ENCODE assay signal across 1 cellular context in the genomic region with DNA sequence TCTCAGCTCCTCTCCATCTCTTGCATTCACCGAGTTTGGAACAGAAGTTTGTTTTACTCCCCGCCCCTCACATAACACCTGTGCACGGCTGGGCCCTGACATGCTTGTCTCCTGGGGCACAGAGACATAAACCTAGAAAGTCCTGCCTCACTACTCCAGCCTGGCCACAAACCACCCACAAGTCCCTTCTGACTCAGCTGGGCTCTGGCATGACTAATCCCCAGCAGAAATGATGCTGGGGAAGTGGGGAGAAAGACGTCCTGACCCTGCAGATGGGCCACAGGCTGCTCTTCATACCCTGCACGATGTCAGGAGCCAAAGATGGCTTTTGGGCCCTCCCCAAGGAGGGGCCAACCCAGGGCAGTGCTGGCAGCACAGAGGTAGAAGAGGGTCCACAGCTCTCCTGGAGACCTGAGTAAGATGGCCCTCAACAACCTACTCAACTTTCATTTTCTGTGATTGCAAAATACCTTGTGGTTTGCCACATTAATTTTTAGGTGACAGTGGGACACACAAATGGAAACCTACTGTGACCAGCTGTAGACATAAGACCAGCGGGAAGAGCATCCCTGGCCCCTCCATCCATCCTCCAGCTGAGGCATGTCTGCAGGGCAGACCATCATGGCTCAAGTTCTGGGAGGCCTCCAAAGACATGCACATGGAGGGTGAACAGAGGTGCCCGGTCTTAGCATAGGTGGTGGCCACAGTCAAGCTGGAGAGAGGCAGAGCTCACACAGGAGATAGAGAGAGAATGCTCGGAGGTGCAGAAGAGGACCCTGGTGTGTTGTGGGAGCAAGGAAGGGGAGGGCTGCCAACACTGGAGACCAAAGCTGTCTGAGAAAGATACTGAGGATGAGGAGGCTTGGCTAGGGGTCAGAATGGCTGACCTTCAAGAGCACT.
TF ChIP-seq lines count a peak whose summit lies in the region.

No MANE protein-coding gene starts in this region.

TF ChIP-seq in WTC11, 78 proteins besides CTCF, POLR2A, EP300 and RAD21 (continued from another document):
- TF ChIP-seq, protein P1, sequence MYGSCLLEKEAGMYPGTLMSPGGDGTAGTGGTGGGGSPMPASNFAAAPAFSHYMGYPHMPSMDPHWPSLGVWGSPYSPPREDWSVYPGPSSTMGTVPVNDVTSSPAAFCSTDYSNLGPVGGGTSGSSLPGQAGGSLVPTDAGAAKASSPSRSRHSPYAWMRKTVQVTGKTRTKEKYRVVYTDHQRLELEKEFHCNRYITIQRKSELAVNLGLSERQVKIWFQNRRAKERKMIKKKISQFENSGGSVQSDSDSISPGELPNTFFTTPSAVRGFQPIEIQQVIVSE (CRISPR knock-in tag; IDR thresholded peaks at IDR 0.05; ENCODE audit: borderline replicate concordance): no peak
- TF ChIP-seq, protein P2, sequence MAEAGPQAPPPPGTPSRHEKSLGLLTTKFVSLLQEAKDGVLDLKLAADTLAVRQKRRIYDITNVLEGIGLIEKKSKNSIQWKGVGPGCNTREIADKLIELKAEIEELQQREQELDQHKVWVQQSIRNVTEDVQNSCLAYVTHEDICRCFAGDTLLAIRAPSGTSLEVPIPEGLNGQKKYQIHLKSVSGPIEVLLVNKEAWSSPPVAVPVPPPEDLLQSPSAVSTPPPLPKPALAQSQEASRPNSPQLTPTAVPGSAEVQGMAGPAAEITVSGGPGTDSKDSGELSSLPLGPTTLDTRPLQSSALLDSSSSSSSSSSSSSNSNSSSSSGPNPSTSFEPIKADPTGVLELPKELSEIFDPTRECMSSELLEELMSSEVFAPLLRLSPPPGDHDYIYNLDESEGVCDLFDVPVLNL (CRISPR knock-in tag; IDR thresholded peaks at IDR 0.05; ENCODE audit: borderline replicate concordance, low read depth): no peak
- TF ChIP-seq TEAD1 (CRISPR knock-in tag; IDR thresholded peaks at IDR 0.05): no peak
- no peak for TF ChIP-seq TP53 (CRISPR knock-in tag; IDR thresholded peaks at IDR 0.05)
- TF ChIP-seq, protein P3, sequence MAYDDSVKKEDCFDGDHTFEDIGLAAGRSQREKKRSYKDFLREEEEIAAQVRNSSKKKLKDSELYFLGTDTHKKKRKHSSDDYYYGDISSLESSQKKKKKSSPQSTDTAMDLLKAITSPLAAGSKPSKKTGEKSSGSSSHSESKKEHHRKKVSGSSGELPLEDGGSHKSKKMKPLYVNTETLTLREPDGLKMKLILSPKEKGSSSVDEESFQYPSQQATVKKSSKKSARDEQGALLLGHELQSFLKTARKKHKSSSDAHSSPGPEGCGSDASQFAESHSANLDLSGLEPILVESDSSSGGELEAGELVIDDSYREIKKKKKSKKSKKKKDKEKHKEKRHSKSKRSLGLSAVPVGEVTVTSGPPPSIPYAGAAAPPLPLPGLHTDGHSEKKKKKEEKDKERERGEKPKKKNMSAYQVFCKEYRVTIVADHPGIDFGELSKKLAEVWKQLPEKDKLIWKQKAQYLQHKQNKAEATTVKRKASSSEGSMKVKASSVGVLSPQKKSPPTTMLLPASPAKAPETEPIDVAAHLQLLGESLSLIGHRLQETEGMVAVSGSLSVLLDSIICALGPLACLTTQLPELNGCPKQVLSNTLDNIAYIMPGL (CRISPR knock-in tag; IDR thresholded peaks at IDR 0.05): no peak
- no peak for TF ChIP-seq NFATC4 (CRISPR knock-in tag; IDR thresholded peaks at IDR 0.05)
- TF ChIP-seq, protein P4, sequence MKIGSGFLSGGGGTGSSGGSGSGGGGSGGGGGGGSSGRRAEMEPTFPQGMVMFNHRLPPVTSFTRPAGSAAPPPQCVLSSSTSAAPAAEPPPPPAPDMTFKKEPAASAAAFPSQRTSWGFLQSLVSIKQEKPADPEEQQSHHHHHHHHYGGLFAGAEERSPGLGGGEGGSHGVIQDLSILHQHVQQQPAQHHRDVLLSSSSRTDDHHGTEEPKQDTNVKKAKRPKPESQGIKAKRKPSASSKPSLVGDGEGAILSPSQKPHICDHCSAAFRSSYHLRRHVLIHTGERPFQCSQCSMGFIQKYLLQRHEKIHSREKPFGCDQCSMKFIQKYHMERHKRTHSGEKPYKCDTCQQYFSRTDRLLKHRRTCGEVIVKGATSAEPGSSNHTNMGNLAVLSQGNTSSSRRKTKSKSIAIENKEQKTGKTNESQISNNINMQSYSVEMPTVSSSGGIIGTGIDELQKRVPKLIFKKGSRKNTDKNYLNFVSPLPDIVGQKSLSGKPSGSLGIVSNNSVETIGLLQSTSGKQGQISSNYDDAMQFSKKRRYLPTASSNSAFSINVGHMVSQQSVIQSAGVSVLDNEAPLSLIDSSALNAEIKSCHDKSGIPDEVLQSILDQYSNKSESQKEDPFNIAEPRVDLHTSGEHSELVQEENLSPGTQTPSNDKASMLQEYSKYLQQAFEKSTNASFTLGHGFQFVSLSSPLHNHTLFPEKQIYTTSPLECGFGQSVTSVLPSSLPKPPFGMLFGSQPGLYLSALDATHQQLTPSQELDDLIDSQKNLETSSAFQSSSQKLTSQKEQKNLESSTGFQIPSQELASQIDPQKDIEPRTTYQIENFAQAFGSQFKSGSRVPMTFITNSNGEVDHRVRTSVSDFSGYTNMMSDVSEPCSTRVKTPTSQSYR (CRISPR knock-in tag; IDR thresholded peaks at IDR 0.05): no peak
